1 cellular context compared by ENCODE assay signal in genomic region chr20:798746-799145, GRCh38. TPM values are rescaled to one million over a fixed set of nuclear protein-coding genes. Genes with fewer than 3 reads are reported as not detected.
"Had no signal": no experiment of that assay in that cellular context is flagged by ENCODE, and none has a peak within 500 bp of the region (broad histone marks: within the 10 kb centered on the region; RNA-seq: fewer than 3 reads in every experiment).

No MANE protein-coding gene starts in this region.

RNA-seq across cellular contexts. Expression of gene SLC52A3, which starts 30.4 kb away (rescaled TPM):
- total RNA-seq: LHCN-M2 had no signal
